In genomic region chr16:22323173-22323997, GRCh38 we compare ENCODE assay signal across 15 cellular contexts.
"Had no signal": no experiment of that assay in that cellular context is flagged by ENCODE, and none has a peak within 500 bp of the region (broad histone marks: within the 10 kb centered on the region; RNA-seq: fewer than 3 reads in every experiment).

No MANE protein-coding gene starts in this region.

- FAIRE-seq: astrocyte, colon, kidney had no signal

- H3K4me3 Mint-ChIP-seq: activated T-cell treated with anti-CD3 and anti-CD28 coated beads, Interleukin-2, amount 50 U/mL, for 72 hours; neural crest cell had no signal

- ATAC-seq: activated T-cell treated with anti-CD3 and anti-CD28 coated beads, Interleukin-2, amount 50 U/mL, for 72 hours; heart right ventricle had no signal

- H3K4me1 ChIP-seq: parathyroid adenoma had no signal

- H3K9me3 Mint-ChIP-seq: activated T-cell treated with anti-CD3 and anti-CD28 coated beads, Interleukin-2, amount 50 U/mL, for 72 hours; neural crest cell had no signal

- DNase-seq: activated CD4-positive, alpha-beta T cell treated with anti-CD3 and anti-CD28 coated beads for 48 hours; activated gamma-delta T cell treated with Interleukin-2 at 50 U/mL for 16 hours; activated T-cell treated with anti-CD3 and anti-CD28 coated beads, Interleukin-2, amount 50 U/mL, for 72 hours; foreskin melanocyte; heart right ventricle; kidney; left ventricle myocardium inferior; mesendoderm; SK-N-SH; stimulated activated CD4-positive, alpha-beta T cell treated with anti-CD3 and anti-CD28 coated beads, Interleukin-2, amount 100 ng/mL, for 48 hours had no signal

- H3K4me3 ChIP-seq: cardiac muscle cell, heart right ventricle, left ventricle myocardium inferior had no signal

- H3K4me1 Mint-ChIP-seq: neural crest cell had no signal

- H3K27ac Mint-ChIP-seq: activated T-cell treated with anti-CD3 and anti-CD28 coated beads, Interleukin-2, amount 50 U/mL, for 72 hours had no signal

- H3K9me3 ChIP-seq: heart right ventricle, left ventricle myocardium inferior, SK-N-SH had no signal

- H3K27me3 ChIP-seq: cardiac muscle cell, heart right ventricle had no signal
